In genomic region chr6:154931741-154932424, GRCh38 we compare ENCODE assay signal across 11 cellular contexts.
A peak's percentile ranks its signal among the peaks of the same experiment; 100 is the strongest.
DNase-seq lines count a peak whose midpoint lies in the region; TF ChIP-seq lines count a peak whose summit lies in the region.
"Had no signal": no experiment of that assay in that cellular context is flagged by ENCODE, and none has a peak within 500 bp of the region (broad histone marks: within the 10 kb centered on the region; RNA-seq: fewer than 3 reads in every experiment).

No MANE protein-coding gene starts in this region.

- H3K9me3 Mint-ChIP-seq in brain: no peaks in the 10 kb centered on the region

- H3K36me3 ChIP-seq in mesodermal cell (ENCODE audit: control insufficient read depth, insufficient read depth, low read length) (no peaks in the 10 kb centered on the region), SJCRH30 (no peaks in the 10 kb centered on the region)
- H3K36me3 ChIP-seq: vagina had no signal

- H3K4me3 Mint-ChIP-seq in brain: no peak overlapping the region

- 58 to 63% methylated on average over 1 to 2 of the region's 4 CpGs for WGBS in mesodermal cell (ENCODE audit: insufficient coverage in 2 of 2), 2 experiments

- H3K4me1 ChIP-seq in mesodermal cell (ENCODE audit: control insufficient read depth, insufficient read depth, low read length, poor library complexity, severe bottlenecking) (peaks cover 37% of the 10 kb centered on the region), SJCRH30 (peaks cover 18% of the 10 kb centered on the region)

- no peaks in the 10 kb centered on the region for H3K36me3 Mint-ChIP-seq in brain

- H3K9me3 ChIP-seq in mesodermal cell (ENCODE audit: control insufficient read depth, low read length) (no peaks in the 10 kb centered on the region), SJCRH30 (replicated peaks) (no peaks in the 10 kb centered on the region)
- H3K9me3 ChIP-seq: vagina had no signal

- peak; percentile 22 for DNase-seq in ELR (ENCODE audit: low read depth)
- DNase-seq in NCI-H226: peak; percentile 20
- no peak for DNase-seq in activated CD4-positive, alpha-beta T cell treated with anti-CD3 and anti-CD28 coated beads for 1 hour
- DNase-seq in SJCRH30: no peak
- no peak for DNase-seq in cerebellar nuclear complex (lab: John Stamatoyannopoulos, UW)
- DNase-seq in NCI-H1417 treated with DMSO at 0.1 percent for 48 hours (lab: John Stamatoyannopoulos, UW): no peak
- DNase-seq: activated T-cell treated with anti-CD3 and anti-CD28 coated beads, Interleukin-2, amount 50 U/mL, for 1 hour; NCI-H2029 had no signal

- H3K27ac ChIP-seq in mesodermal cell (ENCODE audit: low read depth, low read length, severe bottlenecking) (peak overlapping the region; percentile 95), SJCRH30 (no peak overlapping the region)
- H3K27ac ChIP-seq: vagina had no signal

- H3K27me3 ChIP-seq in SJCRH30: no peaks in the 10 kb centered on the region
- H3K27me3 ChIP-seq: vagina had no signal

- no peak for TF ChIP-seq CTCF in brain (conservative IDR thresholded peaks at IDR 0.05)

- no peaks in the 10 kb centered on the region for H3K27me3 Mint-ChIP-seq in brain

- peak overlapping the region in 3 of 5 experiments; percentile 46 to 68 (median 49) for H3K27ac Mint-ChIP-seq in brain

- H3K4me3 ChIP-seq in mesodermal cell (ENCODE audit: extremely low read depth, insufficient read depth, low read length, poor library complexity, severe bottlenecking) (peak overlapping the region; percentile 3), SJCRH30 (no peak overlapping the region)
- H3K4me3 ChIP-seq: vagina had no signal

- H3K4me1 Mint-ChIP-seq in brain: peaks cover 38% of the 10 kb centered on the region

Comparison
In these comparisons a context has a peak if more than half of its experiments do, and no peak if none do; other contexts are left out.
1. DNase-seq: peak in ELR (single experiment) and NCI-H226 (single experiment); none in activated CD4-positive, alpha-beta T cell treated with anti-CD3 and anti-CD28 coated beads for 1 hour (single experiment), SJCRH30 (0 of 2), cerebellar nuclear complex (0 of 2) and NCI-H1417 treated with DMSO at 0.1 percent for 48 hours (single experiment).